In genomic region chr1:160542303-160542945, GRCh38 we compare ENCODE assay signal across 1 cellular context.
TF ChIP-seq lines count a peak whose summit lies in the region.

No MANE protein-coding gene starts in this region.

TF ChIP-seq in GM12878, 131 proteins besides CTCF, POLR2A, EP300 and RAD21:
- TF ChIP-seq MEF2B (IDR thresholded peaks at IDR 0.05; ENCODE audit: partially characterized antibody, poor library complexity, severe bottlenecking) (peak; percentile 14), ZNF24 (IDR thresholded peaks at IDR 0.05) (no peak)
